ENCODE assay signal across 8 cellular contexts in the genomic region with DNA sequence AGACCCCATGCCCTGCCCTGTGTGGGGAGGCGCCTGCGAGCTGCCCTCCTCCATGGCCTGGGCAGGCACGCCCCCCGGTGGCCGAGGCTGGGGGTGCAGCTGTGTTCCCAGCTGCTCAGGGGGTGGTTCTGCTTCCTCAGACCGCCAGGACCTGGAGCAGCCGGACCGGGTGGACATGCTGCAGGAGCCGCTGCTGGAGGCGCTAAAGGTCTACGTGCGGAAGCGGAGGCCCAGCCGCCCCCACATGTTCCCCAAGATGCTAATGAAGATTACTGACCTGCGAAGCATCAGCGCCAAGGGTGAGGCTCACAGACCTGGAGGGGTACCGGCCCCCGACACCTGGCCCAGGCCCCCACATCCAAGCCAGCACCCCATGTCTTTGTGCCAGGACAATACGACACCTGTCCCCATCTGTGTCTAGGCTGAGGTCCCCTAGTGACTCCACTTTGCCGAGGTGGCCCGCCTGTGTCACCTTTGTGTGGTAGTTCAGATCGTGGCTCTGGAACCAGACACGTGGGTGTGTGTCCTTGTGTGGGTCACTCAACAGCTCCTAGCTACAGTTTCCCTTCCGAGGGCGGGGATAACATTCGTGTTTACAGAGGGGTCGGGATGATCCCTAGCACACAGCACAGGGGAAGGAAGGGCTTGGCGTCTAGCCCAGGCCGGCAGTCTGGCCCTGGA. TPM values are rescaled to one million over a fixed set of nuclear protein-coding genes. Genes with fewer than 3 reads are reported as not detected.
A peak's percentile ranks its signal among the peaks of the same experiment; 100 is the strongest.
DNase-seq lines count a peak whose midpoint lies in the region; ATAC-seq and TF ChIP-seq lines count a peak whose summit lies in the region.

No MANE protein-coding gene starts in this region.

- H3K36me3 Mint-ChIP-seq in CD8-positive, alpha-beta memory T cell = peaks cover 0 to 53% (median 6%) of the 10 kb centered on the region in 3 donors
- peaks cover 19% of the 10 kb centered on the region for H3K36me3 Mint-ChIP-seq in T-cell

- WGBS in right cardiac atrium = 37% methylated on average over 29 of the region's 29 CpGs
- WGBS in spleen, 5 donors = 42 to 93% (median 54%) methylated on average over 6 to 29 of the region's 29 CpGs

- TF ChIP-seq POLR2A in spleen (IDR thresholded peaks at IDR 0.05) = no peak

- H3K27ac Mint-ChIP-seq in CD8-positive, alpha-beta memory T cell = peak overlapping the region in 6 of 8 donors; percentile 19 to 75 (median 41)
- peak overlapping the region in 1 of 2 donors; percentile 43 for H3K27ac Mint-ChIP-seq in T-cell

- ATAC-seq in HG03432 (IDR thresholded peaks at IDR 0.05; ENCODE audit: unreplicated experiment) (peak; percentile 56), T-cell (replicated peaks in 1 of 4) (peak; percentile 71 to 78 (median 74)), right cardiac atrium (peak; percentile 60), HG03280 (IDR thresholded peaks at IDR 0.05; ENCODE audit: unreplicated experiment) (no peak)

- H3K4me3 Mint-ChIP-seq in CD8-positive, alpha-beta memory T cell = peak overlapping the region in 1 of 7 donors; percentile 32
- H3K4me3 Mint-ChIP-seq in T-cell = no peak overlapping the region

- intact Hi-C loops in right cardiac atrium (cut with DNase I) = loop anchor here (2.0 to 10.0 kb wide), 5 partner anchors 52 to 180 kb away; partner anchors contain the start of gene TOP2A (in 1 of the 4)
- intact Hi-C loops in spleen (cut with DNase I; ENCODE audit: low total_unique reads) = loop anchor here (2.0 kb wide), 1 partner anchor 52 kb away; no protein-coding TSS in a partner anchor

- no peak overlapping the region for H3K4me3 ChIP-seq in CD8-positive, alpha-beta memory T cell (ENCODE audit: low read length)
- H3K4me3 ChIP-seq in adipocyte (ENCODE audit: low read length) = no peak overlapping the region
- no peak overlapping the region for H3K4me3 ChIP-seq in right cardiac atrium (ENCODE audit: low read length)
- no peak overlapping the region for H3K4me3 ChIP-seq in spleen

- POLR2A ChIA-PET in CD8-positive, alpha-beta memory T cell (lab: Charles Lee) = interaction anchor here (0.8 to 1.5 kb wide), 2 partner anchors 48 to 51 kb away, joined by 3 to 4 read pairs; no protein-coding TSS in a partner anchor
- POLR2A ChIA-PET in T-cell (lab: Charles Lee) = interaction anchor here in 1 of 2 donors (1.0 kb wide), 1 partner anchor 56 kb away, joined by 10 read pairs; no protein-coding TSS in a partner anchor

- no peak overlapping the region for H3K9ac ChIP-seq in adipocyte (ENCODE audit: low read length)

- H3K4me1 ChIP-seq in CD8-positive, alpha-beta memory T cell (ENCODE audit: insufficient read depth, low read length) = no peaks in the 10 kb centered on the region
- H3K4me1 ChIP-seq in adipocyte (ENCODE audit: control insufficient read depth, insufficient read depth, low read length) = peaks cover 33% of the 10 kb centered on the region
- peaks cover 1% of the 10 kb centered on the region for H3K4me1 ChIP-seq in right cardiac atrium (ENCODE audit: control insufficient read depth, insufficient read depth, low read length)
- peaks cover 17 to 91% (median 66%) of the 10 kb centered on the region in 6 donors for H3K4me1 ChIP-seq in spleen

- peak; percentile 63 to 82 (median 71) for DNase-seq in CD8-positive, alpha-beta memory T cell
- DNase-seq in T-cell = peak; percentile 37 to 85 (median 74)
- peak; percentile 70 for DNase-seq in adipocyte (ENCODE audit: low read depth)
- peak; percentile 77 to 93 (median 92) for DNase-seq in right cardiac atrium
- peak; percentile 95 for DNase-seq in spleen
- no peak for DNase-seq in SKM-1 treated with dmso at 0.1 percent for 144 hours (lab: John Stamatoyannopoulos, UW; ENCODE audit: unreplicated experiment)

- peaks cover 9% of the 10 kb centered on the region for H3K36me3 ChIP-seq in CD8-positive, alpha-beta memory T cell (ENCODE audit: insufficient read depth, low read length)
- peaks cover 37% of the 10 kb centered on the region for H3K36me3 ChIP-seq in adipocyte (ENCODE audit: control insufficient read depth, insufficient read depth, low read length, severe bottlenecking)
- H3K36me3 ChIP-seq in spleen = peaks cover 0 to 73% (median 53%) of the 10 kb centered on the region in 6 donors

- CTCF ChIA-PET in CD8-positive, alpha-beta memory T cell (lab: Charles Lee) = interaction anchor here (0.6 to 13.7 kb wide), 34 partner anchors 9 to 204 kb away, joined by 3 to 365 read pairs (median 5); partner anchors contain the start of genes CDC6, GJD3, RARA and TOP2A
- CTCF ChIA-PET in T-cell (lab: Charles Lee) = interaction anchor here (0.5 to 6.1 kb wide), 25 partner anchors 10 to 484 kb away, joined by 3 to 69 read pairs (median 4); partner anchors contain the start of genes RARA (in 1 of the 2) and TOP2A (in 1 of the 2)

- peaks cover 14 to 20% (median 17%) of the 10 kb centered on the region in 3 donors for H3K4me1 Mint-ChIP-seq in CD8-positive, alpha-beta memory T cell
- H3K4me1 Mint-ChIP-seq in T-cell = peaks cover 9 to 28% (median 27%) of the 10 kb centered on the region in 3 donors

- TF ChIP-seq CTCF in spleen (IDR thresholded peaks at IDR 0.05 in 8 of 11, conservative IDR thresholded peaks at IDR 0.05 in 3 of 11) = peak; percentile 95 to 98 (median 98)

- no peaks in the 10 kb centered on the region for H3K9me3 ChIP-seq in CD8-positive, alpha-beta memory T cell (ENCODE audit: low read length)
- H3K9me3 ChIP-seq in adipocyte (ENCODE audit: control insufficient read depth, low read length) (no peaks in the 10 kb centered on the region), right cardiac atrium (ENCODE audit: control insufficient read depth, low read length) (no peaks in the 10 kb centered on the region), spleen (no peaks in the 10 kb centered on the region)

- no peaks in the 10 kb centered on the region for H3K27me3 ChIP-seq in CD8-positive, alpha-beta memory T cell (ENCODE audit: insufficient read depth, low read length, poor library complexity, severe bottlenecking)
- no peaks in the 10 kb centered on the region for H3K27me3 ChIP-seq in adipocyte (replicated peaks; ENCODE audit: control insufficient read depth, insufficient read depth, low read length)
- no peaks in the 10 kb centered on the region for H3K27me3 ChIP-seq in right cardiac atrium (ENCODE audit: control insufficient read depth, insufficient read depth)
- H3K27me3 ChIP-seq in spleen (replicated peaks in 1 of 7) = peaks cover 0 to 3% (median 0%) of the 10 kb centered on the region in 7 donors

- peaks cover 0 to 4% of the 10 kb centered on the region in 2 donors for H3K27me3 Mint-ChIP-seq in CD8-positive, alpha-beta memory T cell
- no peaks in the 10 kb centered on the region for H3K27me3 Mint-ChIP-seq in T-cell

- H3K27ac ChIP-seq in CD8-positive, alpha-beta memory T cell (ENCODE audit: low read depth, low read length) = no peak overlapping the region
- no peak overlapping the region for H3K27ac ChIP-seq in right cardiac atrium (ENCODE audit: low read length)
- H3K27ac ChIP-seq in spleen = peak overlapping the region in 5 of 8 donors; percentile 37 to 97 (median 49)

- no peaks in the 10 kb centered on the region for H3K9me3 Mint-ChIP-seq in CD8-positive, alpha-beta memory T cell
- no peaks in the 10 kb centered on the region for H3K9me3 Mint-ChIP-seq in T-cell

RNA-seq across cellular contexts. Expression of gene GJD3, which starts 9.3 kb away (rescaled TPM):
- total RNA-seq in CD8-positive, alpha-beta memory T cell = under 1 TPM in 1 of 2 experiments, not detected in 1; 0.24 TPM
- 0.40 TPM for polyA plus RNA-seq in CD8-positive, alpha-beta memory T cell
- total RNA-seq in T-cell (not detected), right cardiac atrium (1 to 10 TPM in 1 of 4 donors, under 1 TPM in 3; 0.74 to 1.4 (median 0.86) TPM), spleen (10 to 100 TPM in 4 of 7 donors, 1 to 10 TPM in 3; 7.3 to 15.0 (median 10.4) TPM)
- polyA plus RNA-seq in right cardiac atrium (0.27 TPM), spleen (1 to 10 TPM in 1 of 3 donors, under 1 TPM in 2; 0.20 to 1.1 (median 0.33) TPM)

RNA-seq across cellular contexts. Expression of gene RARA, which starts 46.3 kb away (rescaled TPM):
- total RNA-seq in CD8-positive, alpha-beta memory T cell = 10 to 100 TPM; 37.4 to 37.8 TPM
- polyA plus RNA-seq in CD8-positive, alpha-beta memory T cell = 14.0 TPM
- total RNA-seq in T-cell = 10 to 100 TPM; 46.8 to 90.7 (median 69.1) TPM
- total RNA-seq in right cardiac atrium = 10 to 100 TPM; 26.2 to 39.0 (median 29.1) TPM
- polyA plus RNA-seq in right cardiac atrium = 28.3 TPM
- 10 to 100 TPM; 56.6 to 95.1 (median 71.2) TPM for total RNA-seq in spleen
- 10 to 100 TPM; 13.3 to 28.3 (median 14.8) TPM for polyA plus RNA-seq in spleen

Comparison
In these comparisons a context has a peak if more than half of its experiments do, and no peak if none do; other contexts are left out.
1. H3K27ac ChIP-seq: peak in spleen (5 of 8); none in CD8-positive, alpha-beta memory T cell (single experiment) and right cardiac atrium (single experiment).